ENCODE assay signal across 8 cellular contexts in the genomic region with DNA sequence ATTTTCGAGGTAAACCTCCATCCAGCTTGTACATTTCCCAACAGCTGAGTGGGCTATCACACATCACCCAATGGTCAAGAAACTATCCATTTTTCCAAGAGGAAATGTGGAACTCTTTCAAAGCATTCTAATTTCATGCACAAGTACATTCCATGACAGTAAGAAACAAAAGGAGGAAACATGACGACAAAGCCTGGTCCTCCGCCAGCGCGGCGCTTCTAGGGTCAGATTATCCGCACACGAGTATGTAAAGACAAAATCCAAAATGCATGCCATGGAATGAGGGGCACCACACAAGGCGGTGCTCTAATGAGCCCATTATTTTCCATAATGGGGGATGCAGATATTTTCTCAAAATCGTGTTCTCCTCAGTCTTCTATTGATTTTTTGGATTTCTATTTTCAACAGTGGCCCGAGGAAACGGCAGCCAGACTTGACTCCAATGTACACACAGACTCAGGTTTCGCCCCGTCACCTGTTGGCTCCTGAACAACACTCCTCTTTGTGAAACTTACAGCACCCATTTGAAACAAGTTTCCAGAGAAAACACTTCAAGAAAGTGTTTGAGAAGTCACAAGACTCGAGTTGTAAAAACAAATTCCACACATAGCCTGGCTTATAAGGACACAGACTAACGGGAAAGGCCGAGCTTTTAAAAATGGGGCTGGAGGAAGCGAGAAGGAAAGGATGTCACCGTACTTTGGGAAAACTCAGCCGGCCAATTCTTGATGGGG.
A peak's percentile ranks its signal among the peaks of the same experiment; 100 is the strongest.
DNase-seq lines count a peak whose midpoint lies in the region; ATAC-seq and TF ChIP-seq lines count a peak whose summit lies in the region.

No MANE protein-coding gene starts in this region.

- H3K9me3 ChIP-seq in hepatocyte (ENCODE audit: low read depth) (no peaks in the 10 kb centered on the region), skeletal muscle satellite cell (replicated peaks; ENCODE audit: low read length) (no peaks in the 10 kb centered on the region)

- H3K4me1 Mint-ChIP-seq in activated CD4-positive, alpha-beta T cell treated with anti-CD3 and anti-CD28 coated beads, Interleukin-2, amount 10 ng/mL, durations not matched to agents 24 days and 14 days: peaks cover 8% of the 10 kb centered on the region
- H3K4me1 Mint-ChIP-seq in activated CD8-positive, alpha-beta T cell treated with anti-CD3 and anti-CD28 coated beads for 36 hours (ENCODE audit: low read depth): peaks cover 6% of the 10 kb centered on the region

- H2AFZ ChIP-seq in hepatocyte: peak overlapping the region; percentile 14

- peak overlapping the region; percentile 82 for H3K9ac ChIP-seq in skeletal muscle satellite cell (ENCODE audit: low read depth, low read length)

- H3K79me2 ChIP-seq in hepatocyte: peaks cover 79% of the 10 kb centered on the region

- no peak for ATAC-seq in activated CD8-positive, alpha-beta T cell treated with anti-CD3 and anti-CD28 coated beads for 36 hours
- no peak for ATAC-seq in GM21576 (IDR thresholded peaks at IDR 0.05; ENCODE audit: unreplicated experiment)

- 16% methylated on average over 20 of the region's 20 CpGs for WGBS in hepatocyte (ENCODE audit: low lambda C conversion rate, missing lambda C conversion rate)

- H3K9me3 Mint-ChIP-seq in activated CD4-positive, alpha-beta T cell treated with anti-CD3 and anti-CD28 coated beads, Interleukin-2, amount 10 ng/mL, durations not matched to agents 24 days and 14 days: no peaks in the 10 kb centered on the region
- no peaks in the 10 kb centered on the region for H3K9me3 Mint-ChIP-seq in activated CD8-positive, alpha-beta T cell treated with anti-CD3 and anti-CD28 coated beads for 36 hours

- H3K27me3 Mint-ChIP-seq in activated CD4-positive, alpha-beta T cell treated with anti-CD3 and anti-CD28 coated beads, Interleukin-2, amount 10 ng/mL, durations not matched to agents 24 days and 14 days: peaks cover 72% of the 10 kb centered on the region
- peaks cover 64% of the 10 kb centered on the region for H3K27me3 Mint-ChIP-seq in activated CD8-positive, alpha-beta T cell treated with anti-CD3 and anti-CD28 coated beads for 36 hours

- no peaks in the 10 kb centered on the region for H3K9me2 ChIP-seq in hepatocyte (replicated peaks; ENCODE audit: insufficient read depth)

- intact Hi-C loops in activated CD4-positive, alpha-beta T cell treated with anti-CD3 and anti-CD28 coated beads, Interleukin-2, amount 10 ng/mL, durations not matched to agents 24 days and 14 days (cut with micrococcal nuclease): loop anchor here (1.0 to 10.0 kb wide), 2 partner anchors 87 to 337 kb away; a partner anchor contains a TSS
- intact Hi-C loops in activated CD8-positive, alpha-beta T cell treated with anti-CD3 and anti-CD28 coated beads for 36 hours (cut with micrococcal nuclease): loop anchor here (5.0 kb wide), 1 partner anchor 85 kb away; no protein-coding TSS in a partner anchor

- peaks cover 26% of the 10 kb centered on the region for H4K20me1 ChIP-seq in hepatocyte (ENCODE audit: insufficient read depth, poor library complexity, severe bottlenecking)

- H3K27ac Mint-ChIP-seq in activated CD4-positive, alpha-beta T cell treated with anti-CD3 and anti-CD28 coated beads, Interleukin-2, amount 10 ng/mL, durations not matched to agents 24 days and 14 days: no peak overlapping the region
- no peak overlapping the region for H3K27ac Mint-ChIP-seq in activated CD8-positive, alpha-beta T cell treated with anti-CD3 and anti-CD28 coated beads for 36 hours

- H3K4me1 ChIP-seq in hepatocyte (ENCODE audit: insufficient read depth) (peaks cover 20% of the 10 kb centered on the region), skeletal muscle satellite cell (ENCODE audit: control insufficient read depth, insufficient read depth, low read length) (peaks cover 16% of the 10 kb centered on the region)

- peak overlapping the region; percentile 87 for H3K4me2 ChIP-seq in hepatocyte
- peak overlapping the region; percentile 98 for H3K4me2 ChIP-seq in skeletal muscle satellite cell (ENCODE audit: low read length)

- H3K36me3 Mint-ChIP-seq in activated CD4-positive, alpha-beta T cell treated with anti-CD3 and anti-CD28 coated beads, Interleukin-2, amount 10 ng/mL, durations not matched to agents 24 days and 14 days (ENCODE audit: low read depth): no peaks in the 10 kb centered on the region
- H3K36me3 Mint-ChIP-seq in activated CD8-positive, alpha-beta T cell treated with anti-CD3 and anti-CD28 coated beads for 36 hours (ENCODE audit: low read depth): no peaks in the 10 kb centered on the region

- TF ChIP-seq CTCF in activated CD8-positive, alpha-beta T cell treated with anti-CD3 and anti-CD28 coated beads for 36 hours (IDR thresholded peaks at IDR 0.05): no peak
- TF ChIP-seq CTCF in hepatocyte (IDR thresholded peaks at IDR 0.05; ENCODE audit: poor library complexity): no peak

- H3K4me3 ChIP-seq in hepatocyte (peak overlapping the region; percentile 95), skeletal muscle satellite cell (ENCODE audit: low read length) (peak overlapping the region; percentile 95)

- H3K27me3 ChIP-seq in hepatocyte (no peaks in the 10 kb centered on the region), skeletal muscle satellite cell (ENCODE audit: control insufficient read depth, insufficient read depth, low read length) (no peaks in the 10 kb centered on the region)

- POLR2A ChIA-PET in activated CD8-positive, alpha-beta T cell treated with anti-CD3 and anti-CD28 coated beads for 36 hours (lab: Charles Lee): interaction anchor here (1.1 kb wide), 1 partner anchor 95 kb away, joined by 4 read pairs; no protein-coding TSS in a partner anchor

- CTCF ChIA-PET in activated CD8-positive, alpha-beta T cell treated with anti-CD3 and anti-CD28 coated beads for 36 hours (lab: Charles Lee): interaction anchor here (0.6 to 3.2 kb wide), 18 partner anchors 8 to 854 kb away, joined by 3 to 16 read pairs (median 3); no protein-coding TSS in a partner anchor

- DNase-seq in activated CD4-positive, alpha-beta T cell treated with anti-CD3 and anti-CD28 coated beads, Interleukin-2, amount 10 ng/mL, durations not matched to agents 24 days and 14 days: no peak
- no peak for DNase-seq in activated CD4-positive, alpha-beta T cell treated with anti-CD3 and anti-CD28 coated beads, Interleukin-2, amount 50 U/mL, for 48 hours
- no peak for DNase-seq in activated CD8-positive, alpha-beta T cell treated with anti-CD3 and anti-CD28 coated beads for 36 hours
- DNase-seq in hepatocyte (ENCODE audit: low spot score): peak; percentile 39
- DNase-seq in stimulated activated CD4-positive, alpha-beta T cell treated with anti-CD3 and anti-CD28 coated beads, Interleukin-2, amount 100 ng/mL, for 24 hours: no peak
- DNase-seq in GDM1 (lab: John Stamatoyannopoulos, UW): no peak

- H3K36me3 ChIP-seq in hepatocyte (replicated peaks; ENCODE audit: insufficient read depth, low read depth): no peaks in the 10 kb centered on the region
- H3K36me3 ChIP-seq in skeletal muscle satellite cell (ENCODE audit: insufficient read depth, low read length): no peaks in the 10 kb centered on the region

- peak overlapping the region; percentile 84 for H3K27ac ChIP-seq in hepatocyte

- peak overlapping the region; percentile 81 for H3K4me3 Mint-ChIP-seq in activated CD4-positive, alpha-beta T cell treated with anti-CD3 and anti-CD28 coated beads, Interleukin-2, amount 10 ng/mL, durations not matched to agents 24 days and 14 days
- H3K4me3 Mint-ChIP-seq in activated CD8-positive, alpha-beta T cell treated with anti-CD3 and anti-CD28 coated beads for 36 hours: peak overlapping the region; percentile 67
